25 cellular contexts compared by ENCODE assay signal in genomic region chr5:173453167-173453566, GRCh38.
A peak's percentile ranks its signal among the peaks of the same experiment; 100 is the strongest.
DNase-seq lines count a peak whose midpoint lies in the region; TF ChIP-seq lines count a peak whose summit lies in the region.
"Had no signal": no experiment of that assay in that cellular context is flagged by ENCODE, and none has a peak within 500 bp of the region (broad histone marks: within the 10 kb centered on the region; RNA-seq: fewer than 3 reads in every experiment).

No MANE protein-coding gene starts in this region.

- no peak overlapping the region for H3K4me3 ChIP-seq in LNCaP clone FGC (ENCODE audit: low read depth, low read length)
- no peak overlapping the region for H3K4me3 ChIP-seq in mammary epithelial cell (replicated peaks in 1 of 3; ENCODE audit: insufficient read depth in 1 of 3, low read depth in 2 of 3, low read length in 3 of 3)
- H3K4me3 ChIP-seq in osteoblast (ENCODE audit: insufficient read depth, low read length): no peak overlapping the region
- H3K4me3 ChIP-seq: SJCRH30 had no signal

- no peak overlapping the region for H2AFZ ChIP-seq in mammary epithelial cell (ENCODE audit: low read depth, low read length)
- H2AFZ ChIP-seq in osteoblast (ENCODE audit: low read length): no peak overlapping the region

- in situ Hi-C loops in mammary epithelial cell (cut with MboI; ENCODE audit: low sequenced_read_pairs in 2 of 2): no loop called here

- no peaks in the 10 kb centered on the region for H3K27me3 Mint-ChIP-seq in Calu3 (ENCODE audit: unreplicated experiment)
- H3K27me3 Mint-ChIP-seq: activated B cell treated with CpG ODN at 0.5 μM for 24 hours had no signal

- BruUV-seq in Calu3 (replicated peaks; lab: Mats Ljungman, UMichigan): no TSS peak
- BruUV-seq in mammary epithelial cell (replicated peaks; lab: Mats Ljungman, UMichigan): no TSS peak

- peaks cover 16% of the 10 kb centered on the region for H3K36me3 Mint-ChIP-seq in Calu3 (ENCODE audit: insufficient read depth, unreplicated experiment)
- H3K36me3 Mint-ChIP-seq: activated CD4-positive, alpha-beta memory T cell treated with anti-CD3 and anti-CD28 coated beads for 36 hours; CD8-positive, alpha-beta T cell; mesothelial cell of epicardium; natural killer cell treated with Interleukin-12 subunit alpha and Interleukin-12 subunit beta and Interleukin-15 and Interleukin-18, amount 100 ng/mL, for 72 hours had no signal

- H3K4me1 ChIP-seq in mammary epithelial cell (ENCODE audit: insufficient read depth, low read length): peaks cover 47% of the 10 kb centered on the region
- peaks cover 66% of the 10 kb centered on the region for H3K4me1 ChIP-seq in osteoblast (ENCODE audit: insufficient read depth, low read length)

- H4K20me1 ChIP-seq in mammary epithelial cell (ENCODE audit: insufficient read depth, low read length) (no peaks in the 10 kb centered on the region), osteoblast (ENCODE audit: insufficient read depth, low read length) (no peaks in the 10 kb centered on the region)

- WGBS in mammary epithelial cell (ENCODE audit: low coverage, missing lambda C conversion rate): 67% methylated on average over 4 of the region's 4 CpGs

- no peak overlapping the region for H3K9ac ChIP-seq in mammary epithelial cell (ENCODE audit: insufficient read depth, low read length)

- H3K4me3 Mint-ChIP-seq in Calu3 (ENCODE audit: low read depth, unreplicated experiment): no peak overlapping the region
- H3K4me3 Mint-ChIP-seq: activated B cell treated with CpG ODN at 0.5 μM for 24 hours; activated CD4-positive, alpha-beta memory T cell treated with anti-CD3 and anti-CD28 coated beads for 36 hours; CD8-positive, alpha-beta T cell; mesothelial cell of epicardium; natural killer cell treated with Interleukin-12 subunit alpha and Interleukin-12 subunit beta and Interleukin-15 and Interleukin-18, amount 100 ng/mL, for 72 hours had no signal

- peaks cover 63% of the 10 kb centered on the region for H3K4me1 Mint-ChIP-seq in Calu3 (ENCODE audit: low read depth, unreplicated experiment)
- H3K4me1 Mint-ChIP-seq: activated B cell treated with CpG ODN at 0.5 μM for 24 hours, mesothelial cell of epicardium had no signal

- intact Hi-C loops in Calu3 (cut with micrococcal nuclease; ENCODE audit: unreplicated experiment) (loop anchor here (2.0 to 5.0 kb wide), 2 partner anchors 60 to 119 kb away; no protein-coding TSS in a partner anchor), mammary epithelial cell (cut with micrococcal nuclease) (no loop called here)

- TF ChIP-seq CTCF in Calu3 (IDR thresholded peaks at IDR 0.05; ENCODE audit: unreplicated experiment) (no peak), LNCaP clone FGC (IDR thresholded peaks at IDR 0.05; ENCODE audit: control insufficient read depth, extremely low read depth, insufficient read depth) (no peak), mammary epithelial cell (conservative IDR thresholded peaks at IDR 0.05 in 1 of 2, IDR thresholded peaks at IDR 0.05 in 1 of 2; ENCODE audit: extremely low read depth in 1 of 2, insufficient read depth in 1 of 2, low read depth in 1 of 2, low read length in 2 of 2) (no peak), osteoblast (IDR thresholded peaks at IDR 0.05; ENCODE audit: extremely low read depth, low read depth, low read length) (no peak)

- DNase-seq in Calu3 (no peak), LNCaP clone FGC (ENCODE audit: low read depth) (peak; percentile 19), mammary epithelial cell (peak; percentile 41), osteoblast (ENCODE audit: insufficient read length, low spot score, missing footprints) (no peak), NCI-H1436 (lab: John Stamatoyannopoulos, UW) (no peak), NCI-H2107 (lab: John Stamatoyannopoulos, UW) (no peak), NCI-H1105 (lab: John Stamatoyannopoulos, UW) (no peak)
- no peak for DNase-seq in stimulated activated CD4-positive, alpha-beta T cell treated with anti-CD3 and anti-CD28 coated beads, Interleukin-4, amount 100 ng/mL, for 1 hour
- DNase-seq: activated B cell treated with CpG ODN at 0.5 μM for 24 hours; activated CD4-positive, alpha-beta memory T cell treated with anti-CD3 and anti-CD28 coated beads for 36 hours; activated gamma-delta T cell treated with Interleukin-2 at 50 U/mL for 16 hours; CD8-positive, alpha-beta T cell; central memory CD4-positive, alpha-beta T cell; DND-41; H7; NCI-H1105 treated with DMSO at 0.1 percent for 48 hours; NCI-H69; OCI-M1; SJCRH30; small intestine; stimulated activated CD4-positive, alpha-beta T cell treated with anti-CD3 and anti-CD28 coated beads, Interleukin-4, amount 100 ng/mL, for 24 hours; T-helper 2 cell; trophoblast cell had no signal

- peak overlapping the region; percentile 86 for H3K27ac Mint-ChIP-seq in Calu3 (ENCODE audit: unreplicated experiment)
- H3K27ac Mint-ChIP-seq: activated B cell treated with CpG ODN at 0.5 μM for 24 hours; activated CD4-positive, alpha-beta memory T cell treated with anti-CD3 and anti-CD28 coated beads for 36 hours; CD8-positive, alpha-beta T cell; mesothelial cell of epicardium; natural killer cell treated with Interleukin-12 subunit alpha and Interleukin-12 subunit beta and Interleukin-15 and Interleukin-18, amount 100 ng/mL, for 72 hours had no signal

- H3K4me2 ChIP-seq in mammary epithelial cell (ENCODE audit: insufficient read depth, low read depth, low read length): no peak overlapping the region
- H3K4me2 ChIP-seq in osteoblast (ENCODE audit: insufficient read depth, low read length): no peak overlapping the region

- H3K27me3 ChIP-seq in mammary epithelial cell (ENCODE audit: insufficient read depth, low read length) (no peaks in the 10 kb centered on the region), osteoblast (ENCODE audit: insufficient read depth, low read length) (no peaks in the 10 kb centered on the region)
- H3K27me3 ChIP-seq: SJCRH30 had no signal

- no peaks in the 10 kb centered on the region for H3K9me3 ChIP-seq in mammary epithelial cell (replicated peaks; ENCODE audit: insufficient read depth, low read length)
- no peaks in the 10 kb centered on the region for H3K9me3 ChIP-seq in osteoblast (ENCODE audit: low read depth, low read length)
- H3K9me3 ChIP-seq: SJCRH30 had no signal

- dilution Hi-C loops in mammary epithelial cell (cut with HindIII; ENCODE audit: low sequenced_read_pairs): loop anchor here (5.0 kb wide), 1 partner anchor 69 kb away; no protein-coding TSS in a partner anchor

- H3K79me2 ChIP-seq in mammary epithelial cell (ENCODE audit: insufficient read depth, low read length) (no peaks in the 10 kb centered on the region), osteoblast (ENCODE audit: insufficient read depth, low read length) (no peaks in the 10 kb centered on the region)

- no peaks in the 10 kb centered on the region for H3K36me3 ChIP-seq in mammary epithelial cell (ENCODE audit: insufficient read depth, low read length)
- H3K36me3 ChIP-seq in osteoblast (ENCODE audit: insufficient read depth, low read length): no peaks in the 10 kb centered on the region
- H3K36me3 ChIP-seq: SJCRH30 had no signal

- no peak overlapping the region for H3K27ac ChIP-seq in mammary epithelial cell (ENCODE audit: insufficient read depth, low read depth, low read length)
- peak overlapping the region; percentile 98 for H3K27ac ChIP-seq in osteoblast (ENCODE audit: low read depth, low read length)

- H3K9me3 Mint-ChIP-seq in Calu3 (ENCODE audit: low read depth, unreplicated experiment): no peaks in the 10 kb centered on the region
- H3K9me3 Mint-ChIP-seq: activated B cell treated with CpG ODN at 0.5 μM for 24 hours; activated CD4-positive, alpha-beta memory T cell treated with anti-CD3 and anti-CD28 coated beads for 36 hours; CD8-positive, alpha-beta T cell; mesothelial cell of epicardium; natural killer cell treated with Interleukin-12 subunit alpha and Interleukin-12 subunit beta and Interleukin-15 and Interleukin-18, amount 100 ng/mL, for 72 hours had no signal

- CTCF ChIA-PET in Calu3 (lab: Charles Lee): interaction anchor here (1.0 to 4.0 kb wide), 4 partner anchors 18 to 77 kb away, joined by 3 to 13 read pairs (median 3); no protein-coding TSS in a partner anchor
- CTCF ChIA-PET in mammary epithelial cell (lab: Charles Lee; ENCODE audit: low non-redundant PET): no interaction called here

Comparison
In these comparisons a context has a peak if more than half of its experiments do, and no peak if none do; other contexts are left out.
1. DNase-seq: peak in LNCaP clone FGC (single experiment) and mammary epithelial cell (single experiment); none in Calu3 (single experiment), osteoblast (single experiment), NCI-H1436 (single experiment), NCI-H2107 (single experiment), NCI-H1105 (single experiment) and stimulated activated CD4-positive, alpha-beta T cell treated with anti-CD3 and anti-CD28 coated beads, Interleukin-4, amount 100 ng/mL, for 1 hour (single experiment).